22 cellular contexts compared by ENCODE assay signal in the genomic region with DNA sequence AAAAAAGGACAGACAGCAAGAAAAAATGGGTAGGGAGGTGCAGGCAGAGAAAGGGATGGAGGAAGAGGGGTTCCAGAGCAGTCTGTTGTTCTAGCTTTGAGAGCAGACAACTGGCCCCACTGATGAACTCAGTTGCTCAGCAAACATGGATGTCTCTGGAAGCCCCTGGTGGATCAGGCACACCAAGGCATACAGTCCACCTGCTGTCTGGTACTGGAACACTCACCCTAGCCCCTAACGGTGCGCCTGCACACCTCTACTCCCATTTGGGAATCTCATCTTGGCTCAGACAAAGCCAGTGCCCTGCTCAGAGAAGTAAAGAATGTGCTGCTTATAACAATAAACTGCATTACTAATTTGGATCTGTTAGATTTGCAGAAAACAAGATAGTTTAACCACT.
DNase-seq lines count a peak whose midpoint lies in the region; ATAC-seq, FAIRE-seq and TF ChIP-seq lines count a peak whose summit lies in the region.
"Had no signal": no experiment of that assay in that cellular context is flagged by ENCODE, and none has a peak within 500 bp of the region (broad histone marks: within the 10 kb centered on the region; RNA-seq: fewer than 3 reads in every experiment).

No MANE protein-coding gene starts in this region.

- H3K36me3 ChIP-seq in brain microvascular endothelial cell (replicated peaks) = no peaks in the 10 kb centered on the region

- peaks cover 4% of the 10 kb centered on the region for H3K27me3 Mint-ChIP-seq in stimulated activated naive CD8-positive, alpha-beta T cell treated with anti-CD3 and anti-CD28 coated beads, Interleukin-15, amount 100 ng/mL, for 72 hours

- H3K4me3 Mint-ChIP-seq in stimulated activated naive CD8-positive, alpha-beta T cell treated with anti-CD3 and anti-CD28 coated beads, Interleukin-15, amount 100 ng/mL, for 72 hours = no peak overlapping the region

- no peaks in the 10 kb centered on the region for H3K27me3 ChIP-seq in brain microvascular endothelial cell (replicated peaks)

- no peaks in the 10 kb centered on the region for H3K9me3 Mint-ChIP-seq in stimulated activated naive CD8-positive, alpha-beta T cell treated with anti-CD3 and anti-CD28 coated beads, Interleukin-15, amount 100 ng/mL, for 72 hours

- in situ Hi-C loops in brain microvascular endothelial cell (cut with HindIII; ENCODE audit: low pct_ligation_motif_present, low sequenced_read_pairs) = no loop called here

- peak; percentile 17 for TF ChIP-seq CTCF in brain microvascular endothelial cell (IDR thresholded peaks at IDR 0.05; ENCODE audit: low read depth, low read length, missing control alignments)

- no peak overlapping the region for H3K27ac ChIP-seq in brain microvascular endothelial cell
- H3K27ac ChIP-seq: C4-2B, SK-N-MC had no signal

- no peak overlapping the region for H3K4me3 ChIP-seq in brain microvascular endothelial cell (ENCODE audit: low read depth, low read length)
- H3K4me3 ChIP-seq: SK-N-MC had no signal

- no peak for ATAC-seq in stimulated activated naive CD8-positive, alpha-beta T cell treated with anti-CD3 and anti-CD28 coated beads, Interleukin-15, amount 100 ng/mL, for 72 hours
- no peak for ATAC-seq in stimulated activated naive CD8-positive, alpha-beta T cell treated with anti-CD3 and anti-CD28 coated beads, Interleukin-15, Interleukin-2, amounts not matched to agents 100 U/mL and 50 U/mL, for 24 hours
- ATAC-seq in HG02642 (IDR thresholded peaks at IDR 0.05; ENCODE audit: poor library complexity, unreplicated experiment) = no peak

- H3K27ac Mint-ChIP-seq in stimulated activated naive CD8-positive, alpha-beta T cell treated with anti-CD3 and anti-CD28 coated beads, Interleukin-15, amount 100 ng/mL, for 72 hours = peak overlapping the region; percentile 86 to 88

- H3K4me1 Mint-ChIP-seq in stimulated activated naive CD8-positive, alpha-beta T cell treated with anti-CD3 and anti-CD28 coated beads, Interleukin-15, amount 100 ng/mL, for 72 hours = no peaks in the 10 kb centered on the region

- no peak for DNase-seq in stimulated activated naive CD8-positive, alpha-beta T cell treated with anti-CD3 and anti-CD28 coated beads, Interleukin-15, amount 100 ng/mL, for 72 hours
- no peak for DNase-seq in stimulated activated naive CD8-positive, alpha-beta T cell treated with anti-CD3 and anti-CD28 coated beads, Interleukin-15, Interleukin-2, amounts not matched to agents 100 U/mL and 50 U/mL, for 24 hours
- DNase-seq in HTR-8/SVneo (ENCODE audit: insufficient read length, low spot score) (no peak), brain microvascular endothelial cell (no peak), SIG-M5 (lab: John Stamatoyannopoulos, UW) (no peak)
- DNase-seq in stimulated activated CD4-positive, alpha-beta T cell treated with anti-CD3 and anti-CD28 coated beads, Interleukin-2, amount 100 ng/mL, for 48 hours = no peak
- DNase-seq in activated effector memory CD4-positive, alpha-beta T cell treated with anti-CD3 and anti-CD28 coated beads, Interleukin-2, amount 50 U/mL, for 16 hours = no peak
- DNase-seq: DMS 273 treated with DMSO at 0.1 percent for 48 hours, DND-41, GOT3, IMR-90, Karpas-422, NCI-H1417 treated with DMSO at 0.1 percent for 48 hours, NCI-H187 treated with DMSO at 0.1 percent for 48 hours, NCI-H2171, NCI-H526, Right ventricle myocardium superior had no signal

- FAIRE-seq in HTR-8/SVneo (lab: Jason Lieb, UNC) = peak; percentile 33
- FAIRE-seq: G401.6, RCC 7860 had no signal
